Comparison of ENCODE assay signal across 11 cellular contexts in genomic region chr3:111910806-111911205, GRCh38. TPM values are rescaled to one million over a fixed set of nuclear protein-coding genes. Genes with fewer than 3 reads are reported as not detected.
DNase-seq lines count a peak whose midpoint lies in the region; ATAC-seq and TF ChIP-seq lines count a peak whose summit lies in the region.
"Had no signal": no experiment of that assay in that cellular context is flagged by ENCODE, and none has a peak within 500 bp of the region (broad histone marks: within the 10 kb centered on the region; RNA-seq: fewer than 3 reads in every experiment).

No MANE protein-coding gene starts in this region.

- intact Hi-C loops in Right ventricle myocardium inferior (cut with DNase I), result no loop called here
- intact Hi-C loops in cardiac septum (cut with DNase I), result no loop called here
- intact Hi-C loops in posterior vena cava (cut with DNase I), result no loop called here

- DNase-seq in Right ventricle myocardium inferior (ENCODE audit: missing footprints), result no peak
- no peak for DNase-seq in cardiac septum (ENCODE audit: low spot score)
- peak; percentile 80 for DNase-seq in fibroblast of mammary gland (ENCODE audit: low read depth)
- DNase-seq in myocyte (ENCODE audit: low read depth), result peak; percentile 67
- DNase-seq in posterior vena cava (ENCODE audit: low spot score), result no peak
- DNase-seq in activated CD4-positive, alpha-beta T cell treated with anti-CD3 and anti-CD28 coated beads, Interleukin-2, amount 50 U/mL, for 1 hour, result no peak
- DNase-seq: KBM-7, ovary, T-cell had no signal

- ATAC-seq in Right ventricle myocardium inferior, result peak; percentile 75
- ATAC-seq in HG02840 (IDR thresholded peaks at IDR 0.05; ENCODE audit: low FRiP score, unreplicated experiment), result no peak
- no peak for ATAC-seq in GM19395 (IDR thresholded peaks at IDR 0.05; ENCODE audit: unreplicated experiment)
- ATAC-seq: T-cell had no signal

- H3K4me3 ChIP-seq in fibroblast of mammary gland (ENCODE audit: control insufficient read depth, low read depth, low read length), result no peak overlapping the region
- H3K4me3 ChIP-seq: ovary had no signal

- TF ChIP-seq CTCF in fibroblast of mammary gland (conservative IDR thresholded peaks at IDR 0.05; ENCODE audit: control insufficient read depth, insufficient read depth, low read depth, low read length), result no peak

RNA-seq across cellular contexts. Expression of gene PHLDB2, which starts 51.7 kb away (rescaled TPM):
- total RNA-seq in Right ventricle myocardium inferior (127 TPM), cardiac septum (184 TPM), myocyte (53.8 and 55.5 TPM in 2 replicates), posterior vena cava (100 to 1,000 TPM; 125 to 135 TPM)
- polyA plus RNA-seq in myocyte (2012), result 19.5 TPM

Comparison
In these comparisons a context has a peak if more than half of its experiments do, and no peak if none do; other contexts are left out.
1. DNase-seq: peak in fibroblast of mammary gland (single experiment) and myocyte (single experiment); none in Right ventricle myocardium inferior (single experiment), cardiac septum (single experiment), posterior vena cava (single experiment) and activated CD4-positive, alpha-beta T cell treated with anti-CD3 and anti-CD28 coated beads, Interleukin-2, amount 50 U/mL, for 1 hour (single experiment).